In the genomic region with DNA sequence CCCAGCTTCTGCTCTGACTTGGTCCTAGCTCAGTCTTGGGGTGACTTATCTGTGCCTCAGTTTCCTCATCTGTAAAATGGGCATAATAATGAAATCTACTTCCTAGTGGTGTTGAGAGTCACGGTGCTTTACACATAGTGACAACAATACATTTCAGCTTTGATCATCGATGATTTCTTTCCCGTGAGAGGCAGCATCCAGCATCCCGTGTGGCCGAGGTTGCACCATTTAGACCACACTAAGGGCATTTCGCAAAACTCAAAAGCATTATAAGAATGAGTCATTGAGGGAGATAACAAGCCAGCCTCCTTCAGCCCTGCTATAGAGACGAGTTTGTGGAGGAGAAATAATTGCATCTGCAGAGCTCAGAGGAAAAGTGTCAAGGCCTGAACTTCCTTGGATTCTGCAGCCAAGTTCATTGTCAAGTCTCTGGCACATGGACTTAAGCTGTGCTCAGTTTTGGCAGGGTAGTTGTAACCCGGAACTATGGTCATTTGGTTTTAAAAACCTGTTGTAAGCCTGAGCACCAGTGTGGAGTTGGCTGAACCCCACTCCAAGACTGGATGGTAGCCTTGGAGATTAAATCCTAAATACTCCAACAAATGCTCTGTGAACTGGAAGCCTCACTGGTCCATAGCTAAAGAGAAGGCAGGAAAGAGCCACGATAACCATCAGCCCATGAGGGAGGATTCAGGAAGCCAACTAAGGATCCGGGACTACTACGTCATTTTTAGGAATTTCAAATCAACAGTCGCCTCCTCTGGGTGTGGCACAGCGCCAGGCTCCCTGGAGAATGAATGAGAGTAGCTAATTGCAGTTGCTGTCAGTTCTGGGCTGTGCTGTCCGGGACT, we compare ENCODE assay signal across 1 cellular context.
A peak's percentile ranks its signal among the peaks of the same experiment; 100 is the strongest.
TF ChIP-seq lines count a peak whose summit lies in the region.

No MANE protein-coding gene starts in this region.

TF ChIP-seq in K562, 482 proteins besides CTCF, POLR2A, EP300 and RAD21 (continued from another document and continues in another):
- TF ChIP-seq HMG20B (CRISPR knock-in tag; IDR thresholded peaks at IDR 0.05) (no peak), KLF13 (tag; IDR thresholded peaks at IDR 0.05; ENCODE audit: borderline replicate concordance, low read depth) (no peak), KDM5B (IDR thresholded peaks at IDR 0.05; ENCODE audit: insufficient replicate concordance, low read depth, low read length) (no peak), FOSL1 (tag; conservative IDR thresholded peaks at IDR 0.05) (peak; percentile 92), RBM25 (IDR thresholded peaks at IDR 0.05; ENCODE audit: low read depth, low read length, severe bottlenecking) (peak; percentile 77), STAG1 (CRISPR knock-in tag; IDR thresholded peaks at IDR 0.05; ENCODE audit: borderline replicate concordance) (no peak), JUND (IDR thresholded peaks at IDR 0.05; ENCODE audit: borderline replicate concordance, low read depth, low read length) (peak; percentile 80), JUND (tag; IDR thresholded peaks at IDR 0.05; ENCODE audit: borderline replicate concordance, low read depth, low read length) (peak; percentile 73; the same call in 2 of the 3 replicates), NFIC (IDR thresholded peaks at IDR 0.05) (peak; percentile 74), ZKSCAN1 (IDR thresholded peaks at IDR 0.05; ENCODE audit: low read depth, low read length) (no peak), HNRNPUL1 (IDR thresholded peaks at IDR 0.05; ENCODE audit: low read length) (no peak), DMBX1 (CRISPR knock-in tag; IDR thresholded peaks at IDR 0.05; ENCODE audit: borderline replicate concordance) (no peak), TRIM24 (IDR thresholded peaks at IDR 0.05) (peak; percentile 35 to 53; a peak in 1 of 4 replicates), FOXA3 (CRISPR knock-in tag; conservative IDR thresholded peaks at IDR 0.05 in 1 of 2, IDR thresholded peaks at IDR 0.05 in 1 of 2) (no peak), JUN (IDR thresholded peaks at IDR 0.05; ENCODE audit: borderline replicate concordance, low read depth, low read length) (peak; percentile 33; the same call in 1 of the 2 replicates), JUN (CRISPR knock-in tag; IDR thresholded peaks at IDR 0.05; ENCODE audit: borderline replicate concordance) (no peak), KDM1A (IDR thresholded peaks at IDR 0.05) (peak; percentile 85 to 90), ESRRA (IDR thresholded peaks at IDR 0.05; ENCODE audit: borderline replicate concordance, low read depth) (peak; percentile 35; the same call in 1 of the 2 replicates), ADNP (tag; IDR thresholded peaks at IDR 0.05) (peak; percentile 90), POLR2B (IDR thresholded peaks at IDR 0.05; ENCODE audit: low read depth, partially characterized antibody) (no peak), PHB (CRISPR knock-in tag; IDR thresholded peaks at IDR 0.05) (no peak), SMARCA4 (IDR thresholded peaks at IDR 0.05) (peak; percentile 31; the same call in 1 of the 2 replicates), MEF2D (tag; conservative IDR thresholded peaks at IDR 0.05; ENCODE audit: low read depth) (no peak), ETS2 (tag; IDR thresholded peaks at IDR 0.05; ENCODE audit: borderline replicate concordance, poor library complexity, severe bottlenecking) (no peak), TARDBP (IDR thresholded peaks at IDR 0.05) (no peak), ZNF121 (CRISPR knock-in tag; conservative IDR thresholded peaks at IDR 0.05) (no peak), UBTF (IDR thresholded peaks at IDR 0.05; ENCODE audit: borderline replicate concordance in 1 of 2, low read depth in 2 of 2, low read length in 2 of 2) (no peak), SMARCA5 (IDR thresholded peaks at IDR 0.05) (peak; percentile 90), CBX3 (IDR thresholded peaks at IDR 0.05; ENCODE audit: borderline replicate concordance in 1 of 2, low read length in 2 of 2) (peak in 1 of 2 experiments; percentile 65; a peak in 1 of 3 replicates), CBX1 (IDR thresholded peaks at IDR 0.05; ENCODE audit: low read depth) (peak; percentile 83; the same call in 1 of the 2 replicates), HDAC2 (IDR thresholded peaks at IDR 0.05) (peak; percentile 82), BCOR (IDR thresholded peaks at IDR 0.05) (peak; percentile 98), ZNF695 (CRISPR knock-in tag; IDR thresholded peaks at IDR 0.05) (no peak), ZNF639 (CRISPR knock-in tag; conservative IDR thresholded peaks at IDR 0.05 in 1 of 2, IDR thresholded peaks at IDR 0.05 in 1 of 2) (no peak), MTF1 (CRISPR knock-in tag; IDR thresholded peaks at IDR 0.05; ENCODE audit: borderline replicate concordance) (no peak), CSDE1 (IDR thresholded peaks at IDR 0.05) (no peak), SP2 (IDR thresholded peaks at IDR 0.05; ENCODE audit: extremely low read depth, low read depth, low read length, poor library complexity, severe bottlenecking) (no peak), CEBPG (CRISPR knock-in tag; IDR thresholded peaks at IDR 0.05) (no peak), CEBPG (tag; conservative IDR thresholded peaks at IDR 0.05 in 1 of 2, IDR thresholded peaks at IDR 0.05 in 1 of 2) (peak; percentile 6 to 79; a peak in 2 of 4 replicates)
- TF ChIP-seq, protein P1, sequence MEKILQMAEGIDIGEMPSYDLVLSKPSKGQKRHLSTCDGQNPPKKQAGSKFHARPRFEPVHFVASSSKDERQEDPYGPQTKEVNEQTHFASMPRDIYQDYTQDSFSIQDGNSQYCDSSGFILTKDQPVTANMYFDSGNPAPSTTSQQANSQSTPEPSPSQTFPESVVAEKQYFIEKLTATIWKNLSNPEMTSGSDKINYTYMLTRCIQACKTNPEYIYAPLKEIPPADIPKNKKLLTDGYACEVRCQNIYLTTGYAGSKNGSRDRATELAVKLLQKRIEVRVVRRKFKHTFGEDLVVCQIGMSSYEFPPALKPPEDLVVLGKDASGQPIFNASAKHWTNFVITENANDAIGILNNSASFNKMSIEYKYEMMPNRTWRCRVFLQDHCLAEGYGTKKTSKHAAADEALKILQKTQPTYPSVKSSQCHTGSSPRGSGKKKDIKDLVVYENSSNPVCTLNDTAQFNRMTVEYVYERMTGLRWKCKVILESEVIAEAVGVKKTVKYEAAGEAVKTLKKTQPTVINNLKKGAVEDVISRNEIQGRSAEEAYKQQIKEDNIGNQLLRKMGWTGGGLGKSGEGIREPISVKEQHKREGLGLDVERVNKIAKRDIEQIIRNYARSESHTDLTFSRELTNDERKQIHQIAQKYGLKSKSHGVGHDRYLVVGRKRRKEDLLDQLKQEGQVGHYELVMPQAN (IDR thresholded peaks at IDR 0.05; ENCODE audit: borderline replicate concordance): no peak
- TF ChIP-seq, protein P2, sequence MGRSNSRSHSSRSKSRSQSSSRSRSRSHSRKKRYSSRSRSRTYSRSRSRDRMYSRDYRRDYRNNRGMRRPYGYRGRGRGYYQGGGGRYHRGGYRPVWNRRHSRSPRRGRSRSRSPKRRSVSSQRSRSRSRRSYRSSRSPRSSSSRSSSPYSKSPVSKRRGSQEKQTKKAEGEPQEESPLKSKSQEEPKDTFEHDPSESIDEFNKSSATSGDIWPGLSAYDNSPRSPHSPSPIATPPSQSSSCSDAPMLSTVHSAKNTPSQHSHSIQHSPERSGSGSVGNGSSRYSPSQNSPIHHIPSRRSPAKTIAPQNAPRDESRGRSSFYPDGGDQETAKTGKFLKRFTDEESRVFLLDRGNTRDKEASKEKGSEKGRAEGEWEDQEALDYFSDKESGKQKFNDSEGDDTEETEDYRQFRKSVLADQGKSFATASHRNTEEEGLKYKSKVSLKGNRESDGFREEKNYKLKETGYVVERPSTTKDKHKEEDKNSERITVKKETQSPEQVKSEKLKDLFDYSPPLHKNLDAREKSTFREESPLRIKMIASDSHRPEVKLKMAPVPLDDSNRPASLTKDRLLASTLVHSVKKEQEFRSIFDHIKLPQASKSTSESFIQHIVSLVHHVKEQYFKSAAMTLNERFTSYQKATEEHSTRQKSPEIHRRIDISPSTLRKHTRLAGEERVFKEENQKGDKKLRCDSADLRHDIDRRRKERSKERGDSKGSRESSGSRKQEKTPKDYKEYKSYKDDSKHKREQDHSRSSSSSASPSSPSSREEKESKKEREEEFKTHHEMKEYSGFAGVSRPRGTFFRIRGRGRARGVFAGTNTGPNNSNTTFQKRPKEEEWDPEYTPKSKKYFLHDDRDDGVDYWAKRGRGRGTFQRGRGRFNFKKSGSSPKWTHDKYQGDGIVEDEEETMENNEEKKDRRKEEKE (IDR thresholded peaks at IDR 0.05; ENCODE audit: borderline replicate concordance in 1 of 2, control insufficient read depth in 1 of 2, low read depth in 2 of 2, low read length in 1 of 2): no peak
